In the genomic region with DNA sequence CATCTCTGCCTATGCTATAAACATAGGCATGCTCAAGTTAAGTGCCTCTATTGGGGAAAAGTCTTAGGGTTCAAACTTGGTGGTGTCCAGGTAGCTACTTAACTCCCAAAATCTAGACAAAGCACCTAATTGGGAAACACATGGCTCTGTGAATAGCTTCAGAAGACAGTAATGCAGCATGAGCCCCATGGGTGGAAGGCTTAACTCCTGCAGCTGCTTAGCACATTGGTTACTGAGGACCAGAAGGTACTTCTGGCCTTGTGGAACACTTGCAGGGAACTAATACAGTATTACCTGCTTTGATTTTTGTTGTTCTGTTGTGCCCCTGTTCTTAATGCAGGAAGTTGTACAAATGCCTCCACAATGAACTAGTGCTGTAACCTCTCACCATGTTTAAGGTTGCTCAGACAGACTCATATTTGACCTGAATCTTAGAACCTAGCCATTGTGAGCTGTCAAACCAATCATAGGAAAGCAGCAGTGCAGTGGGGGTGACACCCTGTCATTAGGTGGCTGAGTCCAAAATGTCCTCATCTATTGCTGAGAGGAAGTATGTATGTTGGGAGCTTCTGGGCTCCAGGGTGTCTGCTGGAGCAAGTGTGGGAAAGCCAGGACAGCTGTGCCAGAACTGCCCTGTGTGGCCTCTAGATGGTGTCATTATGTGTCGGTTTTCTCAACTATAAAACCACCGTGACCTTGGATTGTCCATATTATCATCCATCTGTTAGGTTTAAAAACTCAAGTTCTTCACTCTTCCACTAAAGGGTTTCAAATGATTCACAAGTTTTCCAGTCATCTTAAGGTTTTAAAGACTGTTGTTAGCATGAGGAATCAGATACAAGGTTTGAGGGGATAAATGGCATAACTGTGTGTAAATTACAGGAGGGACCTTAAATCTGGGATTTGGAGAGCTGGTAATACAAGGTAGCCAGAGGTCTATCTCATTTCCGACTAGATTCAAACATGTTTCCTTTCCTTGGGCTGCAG, we compare ENCODE assay signal across 15 cellular contexts.
A peak's percentile ranks its signal among the peaks of the same experiment; 100 is the strongest.
DNase-seq lines count a peak whose midpoint lies in the region; ATAC-seq and TF ChIP-seq lines count a peak whose summit lies in the region.
"Had no signal": no experiment of that assay in that cellular context is flagged by ENCODE, and none has a peak within 500 bp of the region (broad histone marks: within the 10 kb centered on the region; RNA-seq: fewer than 3 reads in every experiment).

No MANE protein-coding gene starts in this region.

- peak overlapping the region; percentile 24 to 76 for H3K27ac ChIP-seq in right atrium auricular region
- H3K27ac ChIP-seq in MM.1S (ENCODE audit: low read length) = no peak overlapping the region
- H3K27ac ChIP-seq: coronary artery, prostate gland had no signal

- H3K4me1 ChIP-seq in right atrium auricular region (peaks cover 0 to 10% of the 10 kb centered on the region in 2 donors), MM.1S (ENCODE audit: low read length) (no peaks in the 10 kb centered on the region)
- H3K4me1 ChIP-seq: prostate gland had no signal

- H3K4me3 Mint-ChIP-seq in activated naive CD8-positive, alpha-beta T cell treated with anti-CD3 and anti-CD28 coated beads, Interleukin-2, amount 50 U/mL, for 24 hours = no peak overlapping the region
- H3K4me3 Mint-ChIP-seq in activated naive CD4-positive, alpha-beta T cell treated with anti-CD3 and anti-CD28 coated beads for 36 hours = no peak overlapping the region
- H3K4me3 Mint-ChIP-seq: CD8-positive, alpha-beta T cell had no signal

- no peak overlapping the region for H2AFZ ChIP-seq in MM.1S (ENCODE audit: low read length)

- intact Hi-C loops in Right ventricle myocardium superior (cut with DNase I) = no loop called here
- intact Hi-C loops in activated naive CD4-positive, alpha-beta T cell treated with anti-CD3 and anti-CD28 coated beads for 36 hours (cut with micrococcal nuclease) = no loop called here

- no peaks in the 10 kb centered on the region for H3K27me3 ChIP-seq in right atrium auricular region
- H3K27me3 ChIP-seq in MM.1S (replicated peaks; ENCODE audit: insufficient read depth, low read length) = no peaks in the 10 kb centered on the region

- H3K9me3 ChIP-seq in right atrium auricular region (no peaks in the 10 kb centered on the region), MM.1S (replicated peaks; ENCODE audit: insufficient read depth, low read length) (no peaks in the 10 kb centered on the region)
- H3K9me3 ChIP-seq: prostate gland had no signal

- peaks cover 26% of the 10 kb centered on the region for H3K4me1 Mint-ChIP-seq in activated naive CD8-positive, alpha-beta T cell treated with anti-CD3 and anti-CD28 coated beads, Interleukin-2, amount 50 U/mL, for 24 hours
- peaks cover 20% of the 10 kb centered on the region for H3K4me1 Mint-ChIP-seq in activated naive CD4-positive, alpha-beta T cell treated with anti-CD3 and anti-CD28 coated beads for 36 hours (ENCODE audit: low read depth)

- no peak for TF ChIP-seq POLR2A in erythroblast (IDR thresholded peaks at IDR 0.05; ENCODE audit: low read length)

- CTCF ChIA-PET in activated naive CD4-positive, alpha-beta T cell treated with anti-CD3 and anti-CD28 coated beads for 36 hours (lab: Charles Lee) = interaction anchor here (0.6 to 1.8 kb wide), 5 partner anchors 8 to 652 kb away, joined by 3 to 5 read pairs (median 4); no protein-coding TSS in a partner anchor

- peak in 1 of 2 donors; percentile 27 for TF ChIP-seq CTCF in right atrium auricular region (IDR thresholded peaks at IDR 0.05)
- TF ChIP-seq CTCF in MM.1S (IDR thresholded peaks at IDR 0.05; ENCODE audit: low read length) = no peak

- no peaks in the 10 kb centered on the region for H4K20me1 ChIP-seq in MM.1S (ENCODE audit: insufficient read depth, low read length)

- peaks cover 2% of the 10 kb centered on the region for H3K27me3 Mint-ChIP-seq in activated naive CD8-positive, alpha-beta T cell treated with anti-CD3 and anti-CD28 coated beads, Interleukin-2, amount 50 U/mL, for 24 hours
- H3K27me3 Mint-ChIP-seq in activated naive CD4-positive, alpha-beta T cell treated with anti-CD3 and anti-CD28 coated beads for 36 hours (ENCODE audit: low read depth) = no peaks in the 10 kb centered on the region

- no peaks in the 10 kb centered on the region for H3K36me3 Mint-ChIP-seq in activated naive CD8-positive, alpha-beta T cell treated with anti-CD3 and anti-CD28 coated beads, Interleukin-2, amount 50 U/mL, for 24 hours (ENCODE audit: low read depth)
- no peaks in the 10 kb centered on the region for H3K36me3 Mint-ChIP-seq in activated naive CD4-positive, alpha-beta T cell treated with anti-CD3 and anti-CD28 coated beads for 36 hours (ENCODE audit: low read depth)
- H3K36me3 Mint-ChIP-seq: CD8-positive, alpha-beta T cell had no signal

- H3K4me2 ChIP-seq in MM.1S (ENCODE audit: low read depth, low read length) = no peak overlapping the region

- H3F3A ChIP-seq in MM.1S (ENCODE audit: insufficient read depth, low read length) = no peaks in the 10 kb centered on the region

- H3K27ac Mint-ChIP-seq in activated naive CD8-positive, alpha-beta T cell treated with anti-CD3 and anti-CD28 coated beads, Interleukin-2, amount 50 U/mL, for 24 hours = no peak overlapping the region
- no peak overlapping the region for H3K27ac Mint-ChIP-seq in activated naive CD4-positive, alpha-beta T cell treated with anti-CD3 and anti-CD28 coated beads for 36 hours
- H3K27ac Mint-ChIP-seq: CD8-positive, alpha-beta T cell had no signal

- no peak overlapping the region for H3K4me3 ChIP-seq in right atrium auricular region
- H3K4me3 ChIP-seq in MM.1S (ENCODE audit: low read length) = no peak overlapping the region
- H3K4me3 ChIP-seq: coronary artery, prostate gland had no signal

- H3K9me2 ChIP-seq in MM.1S (replicated peaks; ENCODE audit: insufficient read depth, low read length) = no peaks in the 10 kb centered on the region

- no peak overlapping the region for H3K9ac ChIP-seq in MM.1S (ENCODE audit: low read length)

- no peaks in the 10 kb centered on the region for H3K36me3 ChIP-seq in right atrium auricular region
- H3K36me3 ChIP-seq in MM.1S (replicated peaks; ENCODE audit: insufficient read depth, low read length) = no peaks in the 10 kb centered on the region
- H3K36me3 ChIP-seq: prostate gland had no signal

- DNase-seq in right atrium auricular region (ENCODE audit: low spot score) (no peak), Right ventricle myocardium superior (no peak), NCI-H69 (lab: John Stamatoyannopoulos, UW) (peak; percentile 0), erythroblast (lab: John Stamatoyannopoulos, UW) (peak; percentile 32 to 45), MM.1S (no peak)
- no peak for DNase-seq in activated naive CD8-positive, alpha-beta T cell treated with anti-CD3 and anti-CD28 coated beads, Interleukin-2, amount 50 U/mL, for 24 hours
- no peak for DNase-seq in activated naive CD4-positive, alpha-beta T cell treated with anti-CD3 and anti-CD28 coated beads for 36 hours
- DNase-seq: activated CD4-positive, alpha-beta T cell treated with anti-CD3 and anti-CD28 coated beads for 1 hour; CD8-positive, alpha-beta T cell; mesenchymal stem cell; NCI-H2081; RPMI8226 had no signal

- H3K79me2 ChIP-seq in MM.1S (ENCODE audit: low read length) = no peaks in the 10 kb centered on the region

- H3K9me3 Mint-ChIP-seq in activated naive CD8-positive, alpha-beta T cell treated with anti-CD3 and anti-CD28 coated beads, Interleukin-2, amount 50 U/mL, for 24 hours = peaks cover 3% of the 10 kb centered on the region
- H3K9me3 Mint-ChIP-seq in activated naive CD4-positive, alpha-beta T cell treated with anti-CD3 and anti-CD28 coated beads for 36 hours = no peaks in the 10 kb centered on the region
- H3K9me3 Mint-ChIP-seq: CD8-positive, alpha-beta T cell had no signal

- ATAC-seq in Right ventricle myocardium superior (ENCODE audit: poor library complexity) = no peak
- ATAC-seq in activated naive CD8-positive, alpha-beta T cell treated with anti-CD3 and anti-CD28 coated beads, Interleukin-2, amount 50 U/mL, for 24 hours = no peak
- ATAC-seq in activated CD4-positive, CD25-positive, alpha-beta regulatory T cell treated with anti-CD3 and anti-CD28 coated beads, Interleukin-2, amount 50 U/mL, for 24 hours = no peak
- ATAC-seq: CD8-positive, alpha-beta T cell had no signal

Comparison
In these comparisons a context has a peak if more than half of its experiments do, and no peak if none do; other contexts are left out.
1. DNase-seq: peak in NCI-H69 (single experiment) and erythroblast (2 of 2); none in right atrium auricular region (single experiment), Right ventricle myocardium superior (single experiment), activated naive CD8-positive, alpha-beta T cell treated with anti-CD3 and anti-CD28 coated beads, Interleukin-2, amount 50 U/mL, for 24 hours (single experiment), activated naive CD4-positive, alpha-beta T cell treated with anti-CD3 and anti-CD28 coated beads for 36 hours (single experiment) and MM.1S (single experiment).